ENCODE assay signal across 14 cellular contexts in the genomic region with DNA sequence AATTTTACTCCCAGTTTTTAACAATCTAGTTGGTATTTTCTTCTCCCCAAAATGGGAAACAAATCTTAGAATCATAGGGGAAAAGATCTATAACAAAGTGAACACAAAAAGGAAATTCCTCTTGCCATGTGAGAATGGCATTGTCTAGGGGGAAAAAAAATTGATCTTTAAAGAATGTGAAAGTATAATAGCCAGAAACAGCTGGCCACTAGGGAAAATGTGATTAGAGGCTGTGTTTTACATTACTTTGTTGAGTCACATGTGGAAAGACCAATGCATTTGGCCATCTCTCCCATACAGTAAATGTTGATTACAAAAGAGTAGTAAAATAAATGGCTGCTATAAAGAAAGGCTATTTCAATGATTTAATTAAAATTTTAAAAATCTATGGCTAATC. TPM values are rescaled to one million over a fixed set of nuclear protein-coding genes. Genes with fewer than 3 reads are reported as not detected.
DNase-seq lines count a peak whose midpoint lies in the region; ATAC-seq and TF ChIP-seq lines count a peak whose summit lies in the region.
"Had no signal": no experiment of that assay in that cellular context is flagged by ENCODE, and none has a peak within 500 bp of the region (broad histone marks: within the 10 kb centered on the region; RNA-seq: fewer than 3 reads in every experiment).

No MANE protein-coding gene starts in this region.

- H3K36me3 ChIP-seq in heart right ventricle (peaks cover 0 to 10% (median 0%) of the 10 kb centered on the region in 9 donors), mesenchymal stem cell (ENCODE audit: control insufficient read depth in 1 of 2, insufficient read depth in 2 of 2, low read depth in 1 of 2, low read length in 2 of 2) (peaks cover 0 to 16% of the 10 kb centered on the region in 2 experiments)
- H3K36me3 ChIP-seq: thyroid gland had no signal

- no peaks in the 10 kb centered on the region for H3K9me3 Mint-ChIP-seq in type B pancreatic cell

- H3K4me1 ChIP-seq in heart right ventricle (peaks cover 4 to 25% (median 20%) of the 10 kb centered on the region in 9 donors), mesenchymal stem cell (ENCODE audit: control insufficient read depth, insufficient read depth, low read depth, low read length) (peaks cover 5% of the 10 kb centered on the region)

- no peak overlapping the region for H3K4ac ChIP-seq in mesenchymal stem cell (ENCODE audit: low read depth in 1 of 2, low read length in 2 of 2)

- H3K9me3 ChIP-seq in heart right ventricle (no peaks in the 10 kb centered on the region), mesenchymal stem cell (ENCODE audit: control insufficient read depth, low read length) (no peaks in the 10 kb centered on the region)
- H3K9me3 ChIP-seq: thyroid gland had no signal

- peaks cover 3% of the 10 kb centered on the region for H3K79me1 ChIP-seq in mesenchymal stem cell (replicated peaks; ENCODE audit: low read length, poor library complexity, severe bottlenecking)

- H3K4me3 Mint-ChIP-seq in type B pancreatic cell = peak overlapping the region; percentile 37

- no peak overlapping the region for H3K14ac ChIP-seq in mesenchymal stem cell (ENCODE audit: low read length in 2 of 2)

- TF ChIP-seq CTCF in heart right ventricle (IDR thresholded peaks at IDR 0.05) (no peak), type B pancreatic cell (conservative IDR thresholded peaks at IDR 0.05) (no peak), GM10248 (IDR thresholded peaks at IDR 0.05; ENCODE audit: control extremely low read depth, extremely low read depth, low read depth, missing control alignments) (no peak)

- no peak overlapping the region for H2BK15ac ChIP-seq in mesenchymal stem cell (ENCODE audit: low read depth, poor library complexity, severe bottlenecking)

- H2BK12ac ChIP-seq in mesenchymal stem cell (ENCODE audit: low read length in 2 of 2) = no peak overlapping the region

- H4K91ac ChIP-seq in mesenchymal stem cell (ENCODE audit: low read length) = no peak overlapping the region

- H3K27ac Mint-ChIP-seq in type B pancreatic cell = peak overlapping the region; percentile 55

- DNase-seq in heart right ventricle = no peak
- no peak for DNase-seq in left cardiac atrium
- peak; percentile 34 for DNase-seq in dedifferentiated amniotic fluid mesenchymal stem cell (ENCODE audit: extremely low spot score)
- DNase-seq in mesenchymal stem cell = peak; percentile 52
- DNase-seq in type B pancreatic cell (ENCODE audit: extremely low spot score, unreplicated experiment) = no peak
- no peak for DNase-seq in stimulated activated CD8-positive, alpha-beta memory T cell treated with anti-CD3 and anti-CD28 coated beads, Interleukin-4, amount 100 ng/mL, for 48 hours
- no peak for DNase-seq in middle frontal gyrus (ENCODE audit: extremely low spot score, low spot score)
- DNase-seq in GM10248 (ENCODE audit: extremely low spot score) = no peak
- DNase-seq: activated effector memory CD4-positive, alpha-beta T cell treated with Interleukin-2 at 50 U/mL for 16 hours; central memory CD4-positive, alpha-beta T cell; NCI-H2081; thyroid gland had no signal

- H3K4me3 ChIP-seq in heart right ventricle (peak overlapping the region in 2 of 10 donors; percentile 1 to 5), mesenchymal stem cell (ENCODE audit: insufficient read depth in 1 of 2, low read depth in 1 of 2, low read length in 2 of 2) (peak overlapping the region in 1 of 2 experiments; percentile 67)
- H3K4me3 ChIP-seq: thyroid gland had no signal

- H3K27me3 Mint-ChIP-seq in type B pancreatic cell = no peaks in the 10 kb centered on the region

- H3K36me3 Mint-ChIP-seq in type B pancreatic cell = peaks cover 21% of the 10 kb centered on the region

- no peak overlapping the region for H3K4me2 ChIP-seq in mesenchymal stem cell (ENCODE audit: low read length, poor library complexity, severe bottlenecking)
- H3K4me2 ChIP-seq: KMS-11 had no signal

- ATAC-seq in heart right ventricle = peak in 3 of 8 donors; percentile 20 to 71 (median 63)
- ATAC-seq in left cardiac atrium = no peak
- ATAC-seq: sciatic nerve had no signal

- intact Hi-C loops in heart right ventricle (cut with DNase I) = no loop called here
- intact Hi-C loops in left cardiac atrium (cut with DNase I) = no loop called here

- H2BK120ac ChIP-seq in mesenchymal stem cell (ENCODE audit: low read depth, low read length) = no peak overlapping the region

- H3K23ac ChIP-seq in mesenchymal stem cell (ENCODE audit: low read length in 2 of 2) = no peak overlapping the region

- H4K8ac ChIP-seq in mesenchymal stem cell (ENCODE audit: low read length) = no peak overlapping the region

- H3K27ac ChIP-seq in heart right ventricle (peak overlapping the region in 9 of 10 donors; percentile 14 to 82 (median 65)), mesenchymal stem cell (ENCODE audit: low read length, poor library complexity, severe bottlenecking) (peak overlapping the region; percentile 91)
- H3K27ac ChIP-seq: KMS-11 had no signal

- no peak overlapping the region for H2AFZ ChIP-seq in mesenchymal stem cell (ENCODE audit: low read depth, low read length)

- no peak overlapping the region for H2BK5ac ChIP-seq in mesenchymal stem cell (ENCODE audit: low read depth, low read length, poor library complexity, severe bottlenecking)

- no peaks in the 10 kb centered on the region for H3K27me3 ChIP-seq in heart right ventricle
- H3K27me3 ChIP-seq in mesenchymal stem cell (ENCODE audit: control insufficient read depth in 1 of 2, insufficient read depth in 1 of 2, low read length in 2 of 2) = no peaks in the 10 kb centered on the region
- H3K27me3 ChIP-seq: thyroid gland had no signal

- H2AK5ac ChIP-seq in mesenchymal stem cell (ENCODE audit: low read length, severe bottlenecking) = no peak overlapping the region

- POLR2A ChIA-PET in GM10248 (lab: Yijun Ruan, JAX) = no interaction called here

- peaks cover 20% of the 10 kb centered on the region for H3K4me1 Mint-ChIP-seq in type B pancreatic cell (ENCODE audit: unreplicated experiment)

- H3K18ac ChIP-seq in mesenchymal stem cell (ENCODE audit: low read depth in 1 of 2, low read length in 2 of 2) = no peak overlapping the region

- H3K9ac ChIP-seq in mesenchymal stem cell (ENCODE audit: low read length) = peak overlapping the region; percentile 93
- H3K9ac ChIP-seq: KMS-11 had no signal

- CTCF ChIA-PET in GM10248 (lab: Yijun Ruan, JAX) = interaction anchor here (0.7 to 1.9 kb wide), 3 partner anchors 9 to 119 kb away, joined by 3 to 5 read pairs (median 3); no protein-coding TSS in a partner anchor

RNA-seq across cellular contexts. Expression of a gene that starts 30.7 kb away (rescaled TPM):
- total RNA-seq in heart right ventricle (1 to 10 TPM in 7 of 10 donors, under 1 TPM in 3; 0.74 to 8.0 (median 1.6) TPM), left cardiac atrium (1 to 10 TPM; 2.9 to 3.5 TPM), type B pancreatic cell (ENCODE audit: low replicate concordance) (18.8 and 34.1 TPM in 2 replicates)
- polyA plus RNA-seq in heart right ventricle = 1 to 10 TPM; 2.8 to 6.1 TPM
- 8.8 TPM for polyA plus RNA-seq in mesenchymal stem cell (2013, experiment 1 of 2)
- polyA plus RNA-seq in mesenchymal stem cell (2013, experiment 2 of 2) = 7.9 TPM

RNA-seq across cellular contexts. Expression of a gene that starts 31.0 kb away (rescaled TPM):
- 10 to 100 TPM in 3 of 10 donors, 1 to 10 TPM in 7; 7.1 to 13.8 (median 8.7) TPM for total RNA-seq in heart right ventricle
- polyA plus RNA-seq in heart right ventricle = 10 to 100 TPM; 15.0 to 16.8 TPM
- total RNA-seq in left cardiac atrium = 10 to 100 TPM in 1 of 2 donors, 1 to 10 TPM in 1; 9.3 to 10.5 TPM
- polyA plus RNA-seq in mesenchymal stem cell (2013, experiment 1 of 2) = 20.1 TPM
- 20.3 TPM for polyA plus RNA-seq in mesenchymal stem cell (2013, experiment 2 of 2)
- total RNA-seq in type B pancreatic cell (ENCODE audit: low replicate concordance) = 11.4 and 13.5 TPM in 2 replicates

RNA-seq across cellular contexts. Expression of a gene that starts 31.2 kb away (rescaled TPM):
- total RNA-seq in heart right ventricle (10 to 100 TPM in 9 of 10 donors, 1 to 10 TPM in 1; 9.9 to 27.7 (median 20.9) TPM), left cardiac atrium (10 to 100 TPM; 15.0 to 18.2 TPM), type B pancreatic cell (ENCODE audit: low replicate concordance) (19.2 and 59.2 TPM in 2 replicates)
- 1 to 10 TPM; 2.1 to 6.4 TPM for polyA plus RNA-seq in heart right ventricle
- polyA plus RNA-seq in mesenchymal stem cell (2013, experiment 1 of 2) = 12.5 TPM
- 10.7 TPM for polyA plus RNA-seq in mesenchymal stem cell (2013, experiment 2 of 2)

Comparison
In these comparisons a context has a peak if more than half of its experiments do, and no peak if none do; other contexts are left out.
1. DNase-seq: peak in dedifferentiated amniotic fluid mesenchymal stem cell (single experiment) and mesenchymal stem cell (single experiment); none in heart right ventricle (0 of 2), left cardiac atrium (single experiment), type B pancreatic cell (single experiment), stimulated activated CD8-positive, alpha-beta memory T cell treated with anti-CD3 and anti-CD28 coated beads, Interleukin-4, amount 100 ng/mL, for 48 hours (single experiment), middle frontal gyrus (single experiment) and GM10248 (single experiment).